ENCODE assay signal across 16 cellular contexts in genomic region chr7:141184532-141185190, GRCh38.
"Had no signal": no experiment of that assay in that cellular context is flagged by ENCODE, and none has a peak within 500 bp of the region (broad histone marks: within the 10 kb centered on the region; RNA-seq: fewer than 3 reads in every experiment).

No MANE protein-coding gene starts in this region.

- H3K9me3 ChIP-seq: upper lobe of right lung had no signal

- DNase-seq: activated CD4-positive, alpha-beta memory T cell treated with anti-CD3 and anti-CD28 coated beads for 36 hours; activated CD4-positive, alpha-beta T cell treated with anti-CD3 and anti-CD28 coated beads for 4 hours; activated naive CD4-positive, alpha-beta T cell treated with anti-CD3 and anti-CD28 coated beads for 36 hours; activated T-cell treated with anti-CD3 and anti-CD28 coated beads for 4 hours; anterior cingulate cortex; right cardiac atrium; stimulated activated CD4-positive, alpha-beta T cell treated with anti-CD3 and anti-CD28 coated beads, Interleukin-2, amount 100 ng/mL, for 24 hours; upper lobe of right lung had no signal

- H3K36me3 ChIP-seq: upper lobe of right lung had no signal

- H3K4me3 ChIP-seq: coronary artery, upper lobe of right lung had no signal

- H3K27ac ChIP-seq: coronary artery, upper lobe of right lung had no signal

- ATAC-seq: left lobe of liver, right cardiac atrium, upper lobe of right lung had no signal

- H3K27me3 Mint-ChIP-seq: activated CD4-positive, alpha-beta memory T cell treated with anti-CD3 and anti-CD28 coated beads for 36 hours; progenitor cell of endocrine pancreas had no signal

- H3K4me3 Mint-ChIP-seq: activated CD4-positive, alpha-beta memory T cell treated with anti-CD3 and anti-CD28 coated beads for 36 hours; activated naive CD4-positive, alpha-beta T cell treated with anti-CD3 and anti-CD28 coated beads for 36 hours; neural crest cell had no signal

- H3K4me1 ChIP-seq: upper lobe of right lung had no signal

- H3K9me3 Mint-ChIP-seq: activated CD4-positive, alpha-beta memory T cell treated with anti-CD3 and anti-CD28 coated beads for 36 hours; activated naive CD4-positive, alpha-beta T cell treated with anti-CD3 and anti-CD28 coated beads for 36 hours; activated T-helper 2 cell treated with anti-CD3 and anti-CD28 coated beads, Interferon-gamma antibody, Interleukin-2, Interleukin-4, amounts not matched to agents 10 μg/mL and 5 μg/mL and 100 μg/mL, durations not matched to agents 14 hours and 24 hours and 36 hours; neural crest cell had no signal

- H3K27ac Mint-ChIP-seq: activated CD4-positive, alpha-beta memory T cell treated with anti-CD3 and anti-CD28 coated beads for 36 hours; activated naive CD4-positive, alpha-beta T cell treated with anti-CD3 and anti-CD28 coated beads for 36 hours; activated T-helper 2 cell treated with anti-CD3 and anti-CD28 coated beads, Interferon-gamma antibody, Interleukin-2, Interleukin-4, amounts not matched to agents 10 μg/mL and 5 μg/mL and 100 μg/mL, durations not matched to agents 14 hours and 24 hours and 36 hours; progenitor cell of endocrine pancreas had no signal

- H3K27me3 ChIP-seq: upper lobe of right lung had no signal

- FAIRE-seq: frontal cortex, keratinocyte, TTC549 had no signal
